25 cellular contexts compared by ENCODE assay signal in the genomic region with DNA sequence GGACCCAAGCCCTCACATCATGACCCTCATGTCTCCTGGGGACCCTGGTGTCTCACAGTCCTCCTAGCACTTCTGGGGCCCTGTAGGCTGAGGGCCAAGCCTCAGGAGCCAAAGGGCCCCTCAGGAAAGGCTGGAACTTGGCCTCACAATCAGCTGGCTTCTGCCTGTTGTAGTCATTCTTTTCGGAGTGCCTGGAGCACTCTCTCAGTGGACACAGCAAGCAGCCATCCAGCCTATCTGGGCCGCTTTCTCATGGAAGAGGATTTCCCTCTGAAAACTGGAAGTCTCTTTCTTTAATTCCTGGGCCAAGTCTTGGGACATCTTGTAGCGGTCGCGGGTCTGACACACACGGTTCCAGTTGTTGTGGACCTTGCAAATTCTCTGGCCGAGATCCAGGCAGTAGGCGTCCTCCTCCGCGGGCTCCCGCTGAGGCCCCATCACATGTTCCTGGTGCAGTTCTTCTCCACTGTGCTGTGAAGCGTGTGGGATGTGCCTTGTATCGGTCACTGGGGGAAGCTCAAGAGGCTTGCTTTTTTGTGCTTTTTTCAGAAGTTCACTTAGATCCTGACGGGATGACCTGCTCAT.
"Had no signal": no experiment of that assay in that cellular context is flagged by ENCODE, and none has a peak within 500 bp of the region (broad histone marks: within the 10 kb centered on the region; RNA-seq: fewer than 3 reads in every experiment).

No MANE protein-coding gene starts in this region.

- H3K27me3 ChIP-seq: breast epithelium, hepatocyte, tibial artery had no signal

- H3K9me3 ChIP-seq: breast epithelium, left lung, tibial artery had no signal

- ATAC-seq: activated T-cell treated with anti-CD3 and anti-CD28 coated beads, Interleukin-2, amount 50 U/mL, for 72 hours; foreskin keratinocyte; left lung; natural killer cell treated with Interleukin-12 subunit alpha and Interleukin-12 subunit beta and Interleukin-15 and Interleukin-18, amount 100 ng/mL, for 72 hours; stimulated activated naive CD8-positive, alpha-beta T cell treated with anti-CD3 and anti-CD28 coated beads, Interleukin-15, Interleukin-2, amounts not matched to agents 100 U/mL and 50 U/mL, for 24 hours; T-helper 17 cell had no signal

- H3K4me3 ChIP-seq: breast epithelium, coronary artery, hepatocyte, left lung, tibial artery had no signal

- H3K27ac ChIP-seq: coronary artery, epithelial cell of prostate, foreskin keratinocyte, hepatocyte, left lung, parathyroid adenoma, tibial artery had no signal

- H3K4me1 ChIP-seq: breast epithelium, foreskin keratinocyte, parathyroid adenoma, tibial artery had no signal

- H3K36me3 ChIP-seq: breast epithelium, left lung, tibial artery had no signal

- DNase-seq: activated CD4-positive, alpha-beta memory T cell treated with anti-CD3 and anti-CD28 coated beads for 36 hours; activated CD4-positive, alpha-beta T cell treated with anti-CD3 and anti-CD28 coated beads for 48 hours; activated effector memory CD4-positive, alpha-beta T cell treated with Interleukin-2 at 50 U/mL for 16 hours; activated naive CD4-positive, alpha-beta T cell treated with anti-CD3 and anti-CD28 coated beads for 36 hours; activated naive CD8-positive, alpha-beta T cell treated with anti-CD3 and anti-CD28 coated beads, Interleukin-2, amount 10 ng/mL, durations not matched to agents 7 days and 5 days; activated T-cell treated with anti-CD3 and anti-CD28 coated beads, Interleukin-2, amount 50 U/mL, for 72 hours; amniotic stem cell; cerebellar nuclear complex; foreskin keratinocyte; glutamatergic neuron; immature natural killer cell; left lung; midbrain; stimulated activated CD4-positive, alpha-beta T cell treated with anti-CD3 and anti-CD28 coated beads, Interleukin-12 subunit alpha, Interleukin-12 subunit beta, amount 100 ng/mL, for 4 hours; stimulated activated CD4-positive, alpha-beta T cell treated with anti-CD3 and anti-CD28 coated beads, Interleukin-4, amount 100 ng/mL, for 4 hours; stimulated activated naive CD8-positive, alpha-beta T cell treated with anti-CD3 and anti-CD28 coated beads, Interleukin-15, Interleukin-2, amounts not matched to agents 100 U/mL and 50 U/mL, for 24 hours; SW 1271; T-helper 17 cell; tibial artery had no signal
